In genomic region chr5:174094857-174095606, GRCh38 we compare ENCODE assay signal across 20 cellular contexts. TPM values are rescaled to one million over a fixed set of nuclear protein-coding genes. Genes with fewer than 3 reads are reported as not detected.
DNase-seq lines count a peak whose midpoint lies in the region; ATAC-seq, FAIRE-seq and TF ChIP-seq lines count a peak whose summit lies in the region.
"Had no signal": no experiment of that assay in that cellular context is flagged by ENCODE, and none has a peak within 500 bp of the region (broad histone marks: within the 10 kb centered on the region; RNA-seq: fewer than 3 reads in every experiment).

No MANE protein-coding gene starts in this region.

- POLR2A ChIA-PET in GM12878 (lab: Charles Lee): no interaction called here

- H3K4me3 ChIP-seq in GM12878: no peak overlapping the region
- H3K4me3 ChIP-seq in psoas muscle: no peak overlapping the region
- H3K4me3 ChIP-seq: K562, SJCRH30 had no signal

- CTCF ChIA-PET in GM12878 (lab: Yijun Ruan, JAX): no interaction called here

- TF ChIP-seq EP300 in GM12878 (IDR thresholded peaks at IDR 0.05; ENCODE audit: borderline replicate concordance in 1 of 2, control insufficient read depth in 1 of 2, low read depth in 2 of 2, low read length in 2 of 2): no peak

- ATAC-seq in GM19025 (IDR thresholded peaks at IDR 0.05; ENCODE audit: low read depth, unreplicated experiment) (peak; percentile 41), HG03064 (IDR thresholded peaks at IDR 0.05; ENCODE audit: low read depth, unreplicated experiment) (peak; percentile 49), GM12878 (peak; percentile 34), psoas muscle (no peak), HG02642 (IDR thresholded peaks at IDR 0.05; ENCODE audit: poor library complexity, unreplicated experiment) (no peak)
- ATAC-seq: CD8-positive, alpha-beta T cell; K562 had no signal

- BruUV-seq in GM12878 (replicated peaks; lab: Mats Ljungman, UMichigan): no TSS peak

- peak; percentile 18 for DNase-seq in A172 (ENCODE audit: low spot score)
- peak; percentile 33 for DNase-seq in GM12878 (ENCODE audit: low read depth, low spot score)
- DNase-seq in HPDE6-E6E7 (ENCODE audit: extremely low spot score): no peak
- DNase-seq in NCI-H2227 (lab: John Stamatoyannopoulos, UW; ENCODE audit: unreplicated experiment): no peak
- DNase-seq in psoas muscle: no peak
- DNase-seq: CD8-positive, alpha-beta T cell; GOT3; NCI-H1417; NCI-H187; NCI-H2107; NCI-H226; NCI-H524 treated with DMSO at 0.1 percent for 48 hours; SJCRH30; SW 1271 had no signal

- no peak for TF ChIP-seq RAD21 in GM12878 (IDR thresholded peaks at IDR 0.05; ENCODE audit: insufficient read depth, low read depth, low read length)

- no peak overlapping the region for H3K9ac ChIP-seq in GM12878 (ENCODE audit: control insufficient read depth, insufficient read depth, low read length)

- H4K20me1 ChIP-seq in GM12878 (ENCODE audit: control insufficient read depth, insufficient read depth): no peaks in the 10 kb centered on the region

- H3K36me3 ChIP-seq in GM12878 (ENCODE audit: control insufficient read depth in 2 of 2, insufficient read depth in 2 of 2, low read length in 1 of 2) (no peaks in the 10 kb centered on the region), psoas muscle (ENCODE audit: insufficient read depth in 1 of 2, low read depth in 1 of 2) (no peaks in the 10 kb centered on the region)
- H3K36me3 ChIP-seq: SJCRH30 had no signal

- peak overlapping the region; percentile 26; the same call in 1 of the 2 replicates for H3K27ac ChIP-seq in GM12878 (ENCODE audit: control insufficient read depth, insufficient read depth)
- H3K27ac ChIP-seq in psoas muscle: no peak overlapping the region
- H3K27ac ChIP-seq: SJCRH30 had no signal

- SMC1A ChIA-PET in GM12878 (lab: Charles Lee; ENCODE audit: uncharacterized antibody, unreplicated experiment): no interaction called here

- H2AFZ ChIP-seq in GM12878 (ENCODE audit: control insufficient read depth, low read depth, low read length): peak overlapping the region; percentile 35

- H3K4me1 ChIP-seq in GM12878 (ENCODE audit: control insufficient read depth, insufficient read depth, low read length) (peaks cover 11% of the 10 kb centered on the region), psoas muscle (no peaks in the 10 kb centered on the region)
- H3K4me1 ChIP-seq: SJCRH30 had no signal

- TF ChIP-seq CTCF in GM12878 (IDR thresholded peaks at IDR 0.05 in 2 of 3, conservative IDR thresholded peaks at IDR 0.05 in 1 of 3; ENCODE audit: control insufficient read depth in 2 of 3, extremely low read depth in 1 of 3, insufficient read depth in 1 of 3, low read depth in 3 of 3, low read length in 3 of 3) (no peak), psoas muscle (IDR thresholded peaks at IDR 0.05) (no peak)

- RAD21 ChIA-PET in GM12878 (lab: Charles Lee; ENCODE audit: unreplicated experiment): no interaction called here

- in situ Hi-C loops in GM12878 (cut with MboI): no loop called here

- WGBS in GM12878 (ENCODE audit: insufficient coverage, insufficient replicate concordance, low lambda C conversion rate, missing lambda C conversion rate): 7% methylated on average over 10 of the region's 10 CpGs
- WGBS in psoas muscle, 3 donors: 67 to 72% (median 70%) methylated on average over 10 of the region's 10 CpGs

- H3K79me2 ChIP-seq in GM12878 (ENCODE audit: control insufficient read depth, insufficient read depth, low read length): no peaks in the 10 kb centered on the region

- intact Hi-C loops in GM12878 (cut with micrococcal nuclease; ENCODE audit: unreplicated experiment): no loop called here
- intact Hi-C loops in psoas muscle (cut with DNase I): no loop called here

- peak overlapping the region; percentile 59; the same call in 1 of the 2 replicates for H3K4me2 ChIP-seq in GM12878 (ENCODE audit: control insufficient read depth, insufficient read depth)

- no peak for TF ChIP-seq POLR2A in GM12878 (IDR thresholded peaks at IDR 0.05; ENCODE audit: low read depth, low read length)

- no peaks in the 10 kb centered on the region for H3K9me3 ChIP-seq in GM12878 (replicated peaks; ENCODE audit: control insufficient read depth, insufficient read depth, low read length)
- no peaks in the 10 kb centered on the region for H3K9me3 ChIP-seq in psoas muscle
- H3K9me3 ChIP-seq: SJCRH30 had no signal

- H3K27me3 ChIP-seq in GM12878 (replicated peaks in 1 of 2; ENCODE audit: control insufficient read depth in 2 of 2, insufficient read depth in 2 of 2, low read length in 1 of 2): no peaks in the 10 kb centered on the region; a peak in 1 of 4 replicates
- peaks cover 0 to 4% (median 0%) of the 10 kb centered on the region in 3 donors for H3K27me3 ChIP-seq in psoas muscle (ENCODE audit: insufficient read depth in 3 of 3, low read length in 2 of 3)

- FAIRE-seq in GM12878 (lab: Jason Lieb, UNC): no peak
- FAIRE-seq: A204.1, K562 had no signal

TF ChIP-seq in GM12878, 131 proteins besides CTCF, POLR2A, EP300 and RAD21:
- TF ChIP-seq MYB (IDR thresholded peaks at IDR 0.05; ENCODE audit: borderline replicate concordance, low read depth, low read length) (no peak), STAT3 (IDR thresholded peaks at IDR 0.05; ENCODE audit: low read depth, low read length) (no peak), NR2F1 (conservative IDR thresholded peaks at IDR 0.05) (0 out of 2 replicates have a peak, but pooled peaks have one; percentile 9), ZNF274 (IDR thresholded peaks at IDR 0.05; ENCODE audit: insufficient read depth, insufficient read length) (no peak), SMARCA5 (IDR thresholded peaks at IDR 0.05) (peak; percentile 83; the same call in 1 of the 2 replicates), POLR2AphosphoS5 (IDR thresholded peaks at IDR 0.05; ENCODE audit: low read length) (no peak), MEF2B (IDR thresholded peaks at IDR 0.05; ENCODE audit: partially characterized antibody, poor library complexity, severe bottlenecking) (peak; percentile 77), IKZF2 (IDR thresholded peaks at IDR 0.05) (peak; percentile 5 to 39; a peak in 1 of 4 replicates), RUNX3 (IDR thresholded peaks at IDR 0.05; ENCODE audit: low read length) (peak; percentile 53; the same call in 1 of the 2 replicates), IKZF1 (conservative IDR thresholded peaks at IDR 0.05) (peak; percentile 56), RBBP5 (conservative IDR thresholded peaks at IDR 0.05) (no peak), RCOR1 (conservative IDR thresholded peaks at IDR 0.05; ENCODE audit: low read depth, low read length) (no peak), SPI1 (IDR thresholded peaks at IDR 0.05; ENCODE audit: borderline replicate concordance, insufficient read depth, low read depth, low read length) (no peak), SMC3 (IDR thresholded peaks at IDR 0.05; ENCODE audit: borderline replicate concordance, low read length) (no peak), HCFC1 (IDR thresholded peaks at IDR 0.05; ENCODE audit: low read length) (no peak)

RNA-seq across cellular contexts. Expression of gene NSG2, which starts 49.5 kb away (rescaled TPM):
- total RNA-seq in A172 (2014; rRNA removed; shearing (Covaris generic)): 1.4 TPM in 1 of 2 replicates, not detected in the other
- total RNA-seq in GM12878 (2013; cell fraction: nucleolus; rRNA removed): not detected in 2 replicates
- total RNA-seq in GM12878 (2014; rRNA removed): not detected in 2 replicates
- total RNA-seq in GM12878 (2014; rRNA removed; fragmentation: Illumina TruSeq; extraction: Trizol): not detected in 2 replicates
- not detected in 2 replicates for total RNA-seq in GM12878 (2021)
- 0.63 TPM for polyA plus RNA-seq in GM12878 (2011; ENCODE audit: low read depth)
- 0.14 and 0.17 TPM in 2 replicates for polyA plus RNA-seq in GM12878 (2011; rRNA removed)
- polyA plus RNA-seq in GM12878 (2011; cell fraction: cytosol; rRNA removed): 0.04 and 0.18 TPM in 2 replicates
- 0.32 and 0.45 TPM in 2 replicates for polyA plus RNA-seq in GM12878 (2011; cell fraction: nucleus; rRNA removed)
- polyA plus RNA-seq in GM12878 (2012): 0.05 and 0.08 TPM in 2 replicates
- polyA plus RNA-seq in GM12878 (2014; fragmentation: Illumina TruSeq; extraction: Trizol): 0.04 TPM in 1 of 2 replicates, not detected in the other
- not detected for polyA plus RNA-seq in GM12878 (2014; fragmentation: Nextera tagmentation; extraction: Ambion mirVana)
- not detected in 2 replicates for polyA plus RNA-seq in GM12878 (2014; rRNA removed)
- polyA plus RNA-seq in GM12878 (2016; fragmentation: Nextera tagmentation; extraction: Ambion mirVana): not detected
- 0.07 and 0.46 TPM in 2 replicates for polyA minus RNA-seq in GM12878 (2011; rRNA and poly(A)+ RNA removed)
- polyA minus RNA-seq in GM12878 (2011; cell fraction: cytosol; rRNA and poly(A)+ RNA removed): not detected in 2 replicates
- polyA minus RNA-seq in GM12878 (2011; cell fraction: nucleus; rRNA and poly(A)+ RNA removed): 0.24 TPM in 1 of 2 replicates, not detected in the other
- under 1 TPM in 1 of 4 donors, not detected in 3; 0.16 TPM for total RNA-seq in psoas muscle
- 1 to 10 TPM in 1 of 3 donors, under 1 TPM in 2; 0.07 to 2.1 (median 0.49) TPM for polyA plus RNA-seq in psoas muscle
- total RNA-seq: CD8-positive, alpha-beta T cell; K562; SJCRH30; T-helper 2 cell treated with Interferon-gamma antibody and Interleukin-4, amounts not matched to agents 100 ng/mL and 5 ng/mL, for 36 hours had no signal
- polyA plus RNA-seq: K562 had no signal

Comparison
In these comparisons a context has a peak if more than half of its experiments do, and no peak if none do; other contexts are left out.
1. DNase-seq: peak in A172 (single experiment) and GM12878 (single experiment); none in HPDE6-E6E7 (single experiment), NCI-H2227 (single experiment) and psoas muscle (0 of 2).
2. ATAC-seq: peak in GM19025 (single experiment), HG03064 (single experiment) and GM12878 (single experiment); none in psoas muscle (0 of 4) and HG02642 (single experiment).